In the genomic region with DNA sequence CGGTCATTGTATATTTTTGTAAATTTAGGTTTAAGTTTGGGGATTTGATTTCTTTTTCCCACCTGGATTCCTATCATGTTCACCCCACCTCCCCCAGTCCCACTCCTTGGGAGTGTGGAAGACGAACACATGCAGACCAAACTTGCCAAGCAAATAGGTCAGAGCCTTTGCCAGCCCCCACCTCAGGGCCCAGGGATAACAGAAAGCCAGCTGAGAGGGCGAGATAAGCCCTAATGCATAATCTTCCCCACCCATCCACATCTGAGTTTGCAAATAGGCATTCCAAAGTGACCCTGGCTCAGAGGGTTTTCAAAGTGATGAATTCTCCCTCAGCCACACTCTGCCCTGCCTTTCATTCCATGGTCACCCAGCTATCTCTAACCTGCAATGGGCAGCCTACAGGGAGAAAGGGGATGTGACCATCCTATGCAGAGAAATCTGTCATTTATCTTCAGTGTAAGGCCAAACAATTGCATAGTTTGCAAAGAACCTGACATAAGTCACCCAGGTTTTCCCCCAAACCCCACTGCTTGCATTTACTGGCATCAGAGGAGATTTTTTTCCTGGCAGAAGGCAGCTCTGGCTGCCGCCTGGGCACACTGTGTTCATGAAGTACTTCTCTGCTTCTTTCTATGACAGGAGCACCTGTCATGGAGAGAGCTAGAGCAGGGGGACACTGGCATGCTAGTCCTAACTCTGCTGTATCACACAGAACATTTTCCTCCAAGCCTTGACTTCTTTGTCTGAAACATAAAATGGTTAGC, we compare ENCODE assay signal across 1 cellular context.
TF ChIP-seq lines count a peak whose summit lies in the region.

No MANE protein-coding gene starts in this region.

TF ChIP-seq in K562, 482 proteins besides CTCF, POLR2A, EP300 and RAD21 (continued from another document and continues in another):
- TF ChIP-seq PRDM10 (IDR thresholded peaks at IDR 0.05; ENCODE audit: partially characterized antibody) (no peak), SMAD2 (IDR thresholded peaks at IDR 0.05; ENCODE audit: low read depth, low read length) (no peak), SMAD4 (CRISPR knock-in tag; conservative IDR thresholded peaks at IDR 0.05) (peak; percentile 93), SIRT6 (IDR thresholded peaks at IDR 0.05; ENCODE audit: low read depth, low read length) (no peak), ZNF444 (CRISPR knock-in tag; IDR thresholded peaks at IDR 0.05) (no peak), KDM5B (IDR thresholded peaks at IDR 0.05; ENCODE audit: insufficient replicate concordance, low read depth, low read length) (no peak), RFX5 (IDR thresholded peaks at IDR 0.05; ENCODE audit: low read depth, low read length) (no peak), ZNF75A (CRISPR knock-in tag; IDR thresholded peaks at IDR 0.05) (no peak), YY1 (IDR thresholded peaks at IDR 0.05; ENCODE audit: borderline replicate concordance in 1 of 3, control insufficient read depth in 1 of 3, extremely low read depth in 1 of 3, insufficient read depth in 3 of 3, insufficient read length in 1 of 3, insufficient replicate concordance in 2 of 3, low read depth in 1 of 3, low read length in 2 of 3) (peak in 1 of 3 experiments; percentile 20), ELF4 (CRISPR knock-in tag; IDR thresholded peaks at IDR 0.05) (0 out of 2 replicates have a peak, but pooled peaks have one; percentile 17), RBBP5 (IDR thresholded peaks at IDR 0.05; ENCODE audit: borderline replicate concordance, insufficient read depth, low read length, poor library complexity, severe bottlenecking) (peak; percentile 27), ERF (CRISPR knock-in tag; IDR thresholded peaks at IDR 0.05) (no peak), ZNF398 (CRISPR knock-in tag; IDR thresholded peaks at IDR 0.05) (no peak), REST (CRISPR knock-in tag; IDR thresholded peaks at IDR 0.05; ENCODE audit: low read depth) (no peak), MECOM (CRISPR knock-in tag; IDR thresholded peaks at IDR 0.05) (peak; percentile 69), SMAD3 (CRISPR knock-in tag; conservative IDR thresholded peaks at IDR 0.05) (peak; percentile 72; the same call in 1 of the 2 replicates), ZNF143 (CRISPR knock-in tag; IDR thresholded peaks at IDR 0.05) (no peak), SRSF9 (IDR thresholded peaks at IDR 0.05; ENCODE audit: borderline replicate concordance, low read depth, low read length) (no peak), ZNF280B (CRISPR knock-in tag; IDR thresholded peaks at IDR 0.05) (no peak), SAFB (IDR thresholded peaks at IDR 0.05; ENCODE audit: borderline replicate concordance, low read depth, low read length) (no peak), CBX5 (IDR thresholded peaks at IDR 0.05; ENCODE audit: borderline replicate concordance, low read depth) (no peak), PHF20 (IDR thresholded peaks at IDR 0.05; ENCODE audit: partially characterized antibody) (no peak), FOS (IDR thresholded peaks at IDR 0.05; ENCODE audit: extremely low read depth, insufficient read length) (peak; percentile 4), RAD51 (IDR thresholded peaks at IDR 0.05; ENCODE audit: borderline replicate concordance, low read depth) (peak; percentile 31; the same call in 1 of the 2 replicates), EHMT2 (IDR thresholded peaks at IDR 0.05) (peak; percentile 78), PHB2 (IDR thresholded peaks at IDR 0.05; ENCODE audit: low read depth) (peak; percentile 95), ZNF507 (tag; conservative IDR thresholded peaks at IDR 0.05) (no peak), ZNF583 (CRISPR knock-in tag; IDR thresholded peaks at IDR 0.05) (0 out of 2 replicates have a peak, but pooled peaks have one; percentile 30), GATAD2A (IDR thresholded peaks at IDR 0.05) (peak; percentile 82; the same call in 1 of the 2 replicates), SMARCA5 (IDR thresholded peaks at IDR 0.05) (no peak), ILF3 (IDR thresholded peaks at IDR 0.05; ENCODE audit: borderline replicate concordance) (peak; percentile 59; the same call in 1 of the 2 replicates)
- TF ChIP-seq, protein P1, sequence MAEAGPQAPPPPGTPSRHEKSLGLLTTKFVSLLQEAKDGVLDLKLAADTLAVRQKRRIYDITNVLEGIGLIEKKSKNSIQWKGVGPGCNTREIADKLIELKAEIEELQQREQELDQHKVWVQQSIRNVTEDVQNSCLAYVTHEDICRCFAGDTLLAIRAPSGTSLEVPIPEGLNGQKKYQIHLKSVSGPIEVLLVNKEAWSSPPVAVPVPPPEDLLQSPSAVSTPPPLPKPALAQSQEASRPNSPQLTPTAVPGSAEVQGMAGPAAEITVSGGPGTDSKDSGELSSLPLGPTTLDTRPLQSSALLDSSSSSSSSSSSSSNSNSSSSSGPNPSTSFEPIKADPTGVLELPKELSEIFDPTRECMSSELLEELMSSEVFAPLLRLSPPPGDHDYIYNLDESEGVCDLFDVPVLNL (CRISPR knock-in tag; IDR thresholded peaks at IDR 0.05; ENCODE audit: low read depth) = no peak
- TF ChIP-seq, protein P2, sequence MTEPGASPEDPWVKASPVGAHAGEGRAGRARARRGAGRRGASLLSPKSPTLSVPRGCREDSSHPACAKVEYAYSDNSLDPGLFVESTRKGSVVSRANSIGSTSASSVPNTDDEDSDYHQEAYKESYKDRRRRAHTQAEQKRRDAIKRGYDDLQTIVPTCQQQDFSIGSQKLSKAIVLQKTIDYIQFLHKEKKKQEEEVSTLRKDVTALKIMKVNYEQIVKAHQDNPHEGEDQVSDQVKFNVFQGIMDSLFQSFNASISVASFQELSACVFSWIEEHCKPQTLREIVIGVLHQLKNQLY (CRISPR knock-in tag; conservative IDR thresholded peaks at IDR 0.05) = no peak
- TF ChIP-seq, protein P3, sequence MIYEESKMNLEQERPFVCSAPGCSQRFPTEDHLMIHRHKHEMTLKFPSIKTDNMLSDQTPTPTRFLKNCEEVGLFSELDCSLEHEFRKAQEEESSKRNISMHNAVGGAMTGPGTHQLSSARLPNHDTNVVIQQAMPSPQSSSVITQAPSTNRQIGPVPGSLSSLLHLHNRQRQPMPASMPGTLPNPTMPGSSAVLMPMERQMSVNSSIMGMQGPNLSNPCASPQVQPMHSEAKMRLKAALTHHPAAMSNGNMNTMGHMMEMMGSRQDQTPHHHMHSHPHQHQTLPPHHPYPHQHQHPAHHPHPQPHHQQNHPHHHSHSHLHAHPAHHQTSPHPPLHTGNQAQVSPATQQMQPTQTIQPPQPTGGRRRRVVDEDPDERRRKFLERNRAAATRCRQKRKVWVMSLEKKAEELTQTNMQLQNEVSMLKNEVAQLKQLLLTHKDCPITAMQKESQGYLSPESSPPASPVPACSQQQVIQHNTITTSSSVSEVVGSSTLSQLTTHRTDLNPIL (CRISPR knock-in tag; IDR thresholded peaks at IDR 0.05) = no peak
- TF ChIP-seq, protein P4, sequence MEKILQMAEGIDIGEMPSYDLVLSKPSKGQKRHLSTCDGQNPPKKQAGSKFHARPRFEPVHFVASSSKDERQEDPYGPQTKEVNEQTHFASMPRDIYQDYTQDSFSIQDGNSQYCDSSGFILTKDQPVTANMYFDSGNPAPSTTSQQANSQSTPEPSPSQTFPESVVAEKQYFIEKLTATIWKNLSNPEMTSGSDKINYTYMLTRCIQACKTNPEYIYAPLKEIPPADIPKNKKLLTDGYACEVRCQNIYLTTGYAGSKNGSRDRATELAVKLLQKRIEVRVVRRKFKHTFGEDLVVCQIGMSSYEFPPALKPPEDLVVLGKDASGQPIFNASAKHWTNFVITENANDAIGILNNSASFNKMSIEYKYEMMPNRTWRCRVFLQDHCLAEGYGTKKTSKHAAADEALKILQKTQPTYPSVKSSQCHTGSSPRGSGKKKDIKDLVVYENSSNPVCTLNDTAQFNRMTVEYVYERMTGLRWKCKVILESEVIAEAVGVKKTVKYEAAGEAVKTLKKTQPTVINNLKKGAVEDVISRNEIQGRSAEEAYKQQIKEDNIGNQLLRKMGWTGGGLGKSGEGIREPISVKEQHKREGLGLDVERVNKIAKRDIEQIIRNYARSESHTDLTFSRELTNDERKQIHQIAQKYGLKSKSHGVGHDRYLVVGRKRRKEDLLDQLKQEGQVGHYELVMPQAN (IDR thresholded peaks at IDR 0.05; ENCODE audit: borderline replicate concordance) = no peak
